ENCODE assay signal across 22 cellular contexts in the genomic region with DNA sequence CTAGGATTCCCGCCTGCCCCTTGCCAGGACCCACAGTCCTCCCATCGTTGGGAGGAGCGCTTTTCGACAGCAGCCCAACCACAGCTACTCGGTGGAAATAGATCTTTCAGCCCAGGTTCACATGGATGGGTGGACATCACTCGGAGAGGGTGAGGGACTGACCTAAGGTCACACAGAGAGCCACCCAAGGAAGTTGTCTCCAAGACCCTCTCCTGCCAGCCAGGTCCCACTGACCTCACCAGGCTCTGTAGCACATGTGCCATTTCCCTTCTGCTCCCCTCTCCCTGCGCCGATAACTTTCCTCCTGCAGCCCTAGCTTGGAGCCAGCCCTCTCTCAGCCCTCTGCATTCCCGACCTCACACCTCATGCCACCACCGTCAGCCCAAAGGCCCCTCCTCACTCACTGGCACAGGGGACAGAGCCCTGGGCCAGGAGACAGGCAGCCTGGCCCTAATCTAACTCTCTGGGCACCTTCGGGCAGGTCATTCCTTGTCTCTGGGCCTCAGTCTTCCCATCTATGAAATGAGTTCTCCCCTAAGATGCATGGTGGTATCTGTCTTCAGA. TPM values are rescaled to one million over a fixed set of nuclear protein-coding genes. Genes with fewer than 3 reads are reported as not detected.
"Had no signal": no experiment of that assay in that cellular context is flagged by ENCODE, and none has a peak within 500 bp of the region (broad histone marks: within the 10 kb centered on the region; RNA-seq: fewer than 3 reads in every experiment).

No MANE protein-coding gene starts in this region.

- H2AFZ ChIP-seq: parathyroid adenoma had no signal

- H3K36me3 ChIP-seq: colonic mucosa, gastrocnemius medialis, spleen, upper lobe of right lung had no signal

- H3K27ac ChIP-seq: colonic mucosa, gastrocnemius medialis, parathyroid adenoma, SK-N-MC, spleen, upper lobe of right lung had no signal

- H3K9ac ChIP-seq: parathyroid adenoma had no signal

- ATAC-seq: activated CD8-positive, alpha-beta T cell treated with anti-CD3 and anti-CD28 coated beads for 36 hours; gastrocnemius medialis; mucosa of descending colon; stimulated activated memory B cell treated with anti-CD40 and anti-IgM and Interleukin-4, amounts not matched to agents 10 μg/mL and 1 μg/mL and 100 μg/mL, for 72 hours; T-cell; upper lobe of right lung had no signal

- DNase-seq: activated CD4-positive, alpha-beta T cell treated with anti-CD3 and anti-CD28 coated beads, Interleukin-2, amount 10 ng/mL, durations not matched to agents 24 days and 14 days; activated CD4-positive, CD25-positive, alpha-beta regulatory T cell; activated CD8-positive, alpha-beta T cell treated with anti-CD3 and anti-CD28 coated beads for 36 hours; activated naive CD4-positive, alpha-beta T cell treated with anti-CD3 and anti-CD28 coated beads for 36 hours; activated T-cell treated with anti-CD3 and anti-CD28 coated beads, Interleukin-2, amount 50 U/mL, for 24 hours; central memory CD4-positive, alpha-beta T cell; colonic mucosa; erythroblast; gastrocnemius medialis; immature natural killer cell; kidney glomerular epithelial cell; mesenchymal stem cell; mucosa of descending colon; naive B cell; spleen; stimulated activated CD4-positive, alpha-beta T cell treated with anti-CD3 and anti-CD28 coated beads, Interleukin-4, amount 100 ng/mL, for 4 hours; T-cell; upper lobe of right lung had no signal

- H3K9me3 ChIP-seq: colonic mucosa, gastrocnemius medialis, mucosa of descending colon, spleen, upper lobe of right lung had no signal

- H3K4me3 ChIP-seq: colonic mucosa, gastrocnemius medialis, mucosa of descending colon, SK-N-MC, spleen, upper lobe of right lung had no signal

- H3K79me2 ChIP-seq: parathyroid adenoma had no signal

- H3K4me1 ChIP-seq: colonic mucosa, gastrocnemius medialis, parathyroid adenoma, upper lobe of right lung had no signal

RNA-seq across cellular contexts. Expression of a gene that starts 4.7 kb away (rescaled TPM):
- total RNA-seq: activated CD4-positive, alpha-beta T cell treated with anti-CD3 and anti-CD28 coated beads, Interleukin-2, amount 10 ng/mL, durations not matched to agents 24 days and 14 days; activated CD8-positive, alpha-beta T cell treated with anti-CD3 and anti-CD28 coated beads for 36 hours; activated naive CD4-positive, alpha-beta T cell treated with anti-CD3 and anti-CD28 coated beads for 36 hours; activated T-helper 2 cell treated with anti-CD3 and anti-CD28 coated beads, Interferon-gamma antibody, Interleukin-2, Interleukin-4, amounts not matched to agents 10 μg/mL and 5 μg/mL and 100 μg/mL, durations not matched to agents 14 hours and 24 hours and 36 hours; colonic mucosa; gastrocnemius medialis; mucosa of descending colon; spleen; T-cell; upper lobe of right lung had no signal
